ENCODE assay signal across 1 cellular context in the genomic region with DNA sequence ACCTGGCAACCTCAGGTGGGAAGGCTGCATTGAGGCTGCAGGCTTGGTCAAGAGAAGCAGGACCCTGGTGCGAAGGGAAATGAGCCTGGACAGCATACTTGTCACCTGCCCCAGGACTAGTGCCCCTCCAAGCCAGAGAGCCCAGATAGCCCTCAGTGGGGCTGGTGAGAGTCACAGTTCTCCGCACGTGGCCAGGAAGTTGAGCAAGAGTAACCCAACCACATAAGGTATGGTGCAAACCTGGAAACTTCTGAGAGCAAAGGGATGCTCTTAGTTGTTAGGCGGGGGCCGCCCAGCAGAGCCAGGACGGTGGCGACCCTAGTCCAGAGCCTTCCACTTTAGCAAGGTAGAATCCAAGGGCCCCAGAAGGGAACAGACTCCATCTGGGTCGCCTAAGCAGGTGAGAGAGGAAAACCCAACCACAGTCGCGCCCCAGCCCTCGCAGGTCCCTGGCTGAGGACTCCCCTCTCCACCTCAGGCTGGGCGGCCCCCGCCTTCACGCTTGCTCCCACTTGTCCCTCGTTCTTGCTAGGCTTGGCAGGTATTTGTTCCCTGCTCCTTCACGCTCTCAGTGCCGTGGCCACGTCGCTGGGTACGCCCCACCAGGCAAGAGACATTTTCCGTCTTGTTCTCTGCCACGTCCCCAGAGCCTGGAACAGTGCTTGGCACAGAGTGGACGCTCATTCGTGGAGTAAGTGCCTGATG.
TF ChIP-seq lines count a peak whose summit lies in the region.

No MANE protein-coding gene starts in this region.

TF ChIP-seq in HepG2, 621 proteins besides CTCF, POLR2A, EP300 and RAD21:
- peak; percentile 2; the same call in 1 of the 2 replicates for TF ChIP-seq BRD4 (CRISPR knock-in tag; IDR thresholded peaks at IDR 0.05)
- 0 out of 2 replicates have a peak, but pooled peaks have one; percentile 8 for TF ChIP-seq FOXC1 (CRISPR knock-in tag; IDR thresholded peaks at IDR 0.05; ENCODE audit: borderline replicate concordance)
- TF ChIP-seq, protein P1, sequence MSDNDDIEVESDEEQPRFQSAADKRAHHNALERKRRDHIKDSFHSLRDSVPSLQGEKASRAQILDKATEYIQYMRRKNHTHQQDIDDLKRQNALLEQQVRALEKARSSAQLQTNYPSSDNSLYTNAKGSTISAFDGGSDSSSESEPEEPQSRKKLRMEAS (IDR thresholded peaks at IDR 0.05), result peak; percentile 33; the same call in 1 of the 2 replicates
- 0 out of 2 replicates have a peak, but pooled peaks have one; percentile 19 for TF ChIP-seq NFKB2 (CRISPR knock-in tag; IDR thresholded peaks at IDR 0.05; ENCODE audit: borderline replicate concordance)
- TF ChIP-seq, protein P2, sequence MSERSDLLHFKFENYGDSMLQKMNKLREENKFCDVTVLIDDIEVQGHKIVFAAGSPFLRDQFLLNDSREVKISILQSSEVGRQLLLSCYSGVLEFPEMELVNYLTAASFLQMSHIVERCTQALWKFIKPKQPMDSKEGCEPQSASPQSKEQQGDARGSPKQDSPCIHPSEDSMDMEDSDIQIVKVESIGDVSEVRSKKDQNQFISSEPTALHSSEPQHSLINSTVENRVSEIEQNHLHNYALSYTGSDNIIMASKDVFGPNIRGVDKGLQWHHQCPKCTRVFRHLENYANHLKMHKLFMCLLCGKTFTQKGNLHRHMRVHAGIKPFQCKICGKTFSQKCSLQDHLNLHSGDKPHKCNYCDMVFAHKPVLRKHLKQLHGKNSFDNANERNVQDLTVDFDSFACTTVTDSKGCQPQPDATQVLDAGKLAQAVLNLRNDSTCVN (CRISPR knock-in tag; IDR thresholded peaks at IDR 0.05; ENCODE audit: borderline replicate concordance), result no peak
- TF ChIP-seq RFX1 (IDR thresholded peaks at IDR 0.05), result no peak
- TF ChIP-seq, protein P3, sequence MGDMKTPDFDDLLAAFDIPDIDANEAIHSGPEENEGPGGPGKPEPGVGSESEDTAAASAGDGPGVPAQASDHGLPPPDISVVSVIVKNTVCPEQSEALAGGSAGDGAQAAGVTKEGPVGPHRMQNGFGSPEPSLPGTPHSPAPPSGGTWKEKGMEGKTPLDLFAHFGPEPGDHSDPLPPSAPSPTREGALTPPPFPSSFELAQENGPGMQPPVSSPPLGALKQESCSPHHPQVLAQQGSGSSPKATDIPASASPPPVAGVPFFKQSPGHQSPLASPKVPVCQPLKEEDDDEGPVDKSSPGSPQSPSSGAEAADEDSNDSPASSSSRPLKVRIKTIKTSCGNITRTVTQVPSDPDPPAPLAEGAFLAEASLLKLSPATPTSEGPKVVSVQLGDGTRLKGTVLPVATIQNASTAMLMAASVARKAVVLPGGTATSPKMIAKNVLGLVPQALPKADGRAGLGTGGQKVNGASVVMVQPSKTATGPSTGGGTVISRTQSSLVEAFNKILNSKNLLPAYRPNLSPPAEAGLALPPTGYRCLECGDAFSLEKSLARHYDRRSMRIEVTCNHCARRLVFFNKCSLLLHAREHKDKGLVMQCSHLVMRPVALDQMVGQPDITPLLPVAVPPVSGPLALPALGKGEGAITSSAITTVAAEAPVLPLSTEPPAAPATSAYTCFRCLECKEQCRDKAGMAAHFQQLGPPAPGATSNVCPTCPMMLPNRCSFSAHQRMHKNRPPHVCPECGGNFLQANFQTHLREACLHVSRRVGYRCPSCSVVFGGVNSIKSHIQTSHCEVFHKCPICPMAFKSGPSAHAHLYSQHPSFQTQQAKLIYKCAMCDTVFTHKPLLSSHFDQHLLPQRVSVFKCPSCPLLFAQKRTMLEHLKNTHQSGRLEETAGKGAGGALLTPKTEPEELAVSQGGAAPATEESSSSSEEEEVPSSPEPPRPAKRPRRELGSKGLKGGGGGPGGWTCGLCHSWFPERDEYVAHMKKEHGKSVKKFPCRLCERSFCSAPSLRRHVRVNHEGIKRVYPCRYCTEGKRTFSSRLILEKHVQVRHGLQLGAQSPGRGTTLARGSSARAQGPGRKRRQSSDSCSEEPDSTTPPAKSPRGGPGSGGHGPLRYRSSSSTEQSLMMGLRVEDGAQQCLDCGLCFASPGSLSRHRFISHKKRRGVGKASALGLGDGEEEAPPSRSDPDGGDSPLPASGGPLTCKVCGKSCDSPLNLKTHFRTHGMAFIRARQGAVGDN (CRISPR knock-in tag; IDR thresholded peaks at IDR 0.05), result peak; percentile 32
- peak; percentile 48; the same call in 1 of the 2 replicates for TF ChIP-seq ZMYM3 (CRISPR knock-in tag; IDR thresholded peaks at IDR 0.05)
- no peak for TF ChIP-seq ZNF143 (CRISPR knock-in tag; IDR thresholded peaks at IDR 0.05)
- TF ChIP-seq CEBPG (CRISPR knock-in tag; IDR thresholded peaks at IDR 0.05), result peak; percentile 32; the same call in 1 of the 2 replicates
- TF ChIP-seq CEBPB (IDR thresholded peaks at IDR 0.05; ENCODE audit: borderline replicate concordance, low read depth, low read length), result peak; percentile 30; the same call in 1 of the 2 replicates
